Comparison of ENCODE assay signal across 10 cellular contexts in the genomic region with DNA sequence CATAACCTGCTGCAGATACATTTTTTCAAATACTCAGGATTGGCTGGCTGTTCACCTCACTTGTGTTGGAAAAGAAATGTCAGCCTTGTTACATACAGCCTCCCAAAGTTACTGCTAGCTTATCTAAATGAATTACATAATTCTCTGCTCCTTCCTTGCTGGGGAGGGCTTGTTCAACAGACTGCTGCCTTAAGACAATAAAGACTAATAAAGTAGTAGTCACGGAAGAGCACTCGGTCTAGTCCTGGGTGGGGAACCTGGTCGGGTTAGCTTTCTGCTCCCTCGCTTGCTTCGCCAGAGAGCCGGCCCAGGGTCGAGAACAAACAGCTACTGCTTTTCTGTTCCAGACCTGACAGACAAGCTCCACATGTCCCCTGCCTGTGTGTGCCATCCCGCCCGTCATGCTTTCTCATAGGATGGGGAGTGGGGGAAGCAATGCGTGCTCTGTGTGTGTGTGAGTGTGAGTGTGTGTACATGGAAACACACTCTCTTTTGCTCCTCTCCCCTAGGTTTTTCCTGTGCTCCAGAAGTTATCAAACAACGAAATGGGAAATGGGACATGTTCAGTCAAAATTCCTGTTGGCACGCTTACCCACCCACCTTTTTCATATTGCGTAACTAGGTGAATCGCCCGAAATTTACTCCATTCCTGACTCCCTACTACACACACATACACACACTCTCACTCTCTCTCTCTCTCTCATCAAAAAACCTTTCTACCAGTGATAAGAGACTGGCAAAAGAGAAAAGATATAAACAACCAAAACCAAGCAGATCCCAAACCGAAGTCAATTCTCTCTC. TPM values are rescaled to one million over a fixed set of nuclear protein-coding genes. Genes with fewer than 3 reads are reported as not detected.
DNase-seq lines count a peak whose midpoint lies in the region; ATAC-seq and TF ChIP-seq lines count a peak whose summit lies in the region.
"Had no signal": no experiment of that assay in that cellular context is flagged by ENCODE, and none has a peak within 500 bp of the region (broad histone marks: within the 10 kb centered on the region; RNA-seq: fewer than 3 reads in every experiment).

No MANE protein-coding gene starts in this region.

- no peak for TF ChIP-seq CTCF in kidney epithelial cell (IDR thresholded peaks at IDR 0.05; ENCODE audit: insufficient read depth, low read length, poor library complexity, severe bottlenecking)
- TF ChIP-seq CTCF in psoas muscle (IDR thresholded peaks at IDR 0.05): no peak

- ATAC-seq in psoas muscle: no peak
- no peak for ATAC-seq in HG02884 (IDR thresholded peaks at IDR 0.05; ENCODE audit: unreplicated experiment)
- no peak for ATAC-seq in GM19035 (IDR thresholded peaks at IDR 0.05; ENCODE audit: unreplicated experiment)
- ATAC-seq: activated CD4-positive, CD25-positive, alpha-beta regulatory T cell treated with anti-CD3 and anti-CD28 coated beads, Interleukin-2, amount 50 U/mL, for 24 hours had no signal

- H3K4me3 ChIP-seq in adipocyte (ENCODE audit: low read length): peak overlapping the region; percentile 83
- H3K4me3 ChIP-seq in kidney epithelial cell (ENCODE audit: low read depth, low read length): peak overlapping the region; percentile 64
- H3K4me3 ChIP-seq in psoas muscle: peak overlapping the region; percentile 72

- H3K27me3 ChIP-seq in adipocyte (replicated peaks; ENCODE audit: control insufficient read depth, insufficient read depth, low read length) (peaks cover 19% of the 10 kb centered on the region), kidney epithelial cell (ENCODE audit: control insufficient read depth, insufficient read depth, low read length) (peaks cover 8% of the 10 kb centered on the region), psoas muscle (ENCODE audit: insufficient read depth in 3 of 3, low read length in 2 of 3) (peaks cover 3 to 31% (median 5%) of the 10 kb centered on the region in 3 donors)

- no peak overlapping the region for H3K9ac ChIP-seq in adipocyte (ENCODE audit: low read length)

- H3K27ac ChIP-seq in psoas muscle: no peak overlapping the region

- DNase-seq in G401 (ENCODE audit: low spot score): peak; percentile 21
- no peak for DNase-seq in adipocyte (ENCODE audit: low read depth)
- no peak for DNase-seq in kidney epithelial cell (ENCODE audit: low read depth)
- no peak for DNase-seq in psoas muscle
- no peak for DNase-seq in NCI-H69 (lab: John Stamatoyannopoulos, UW)
- DNase-seq in DMS 273 (lab: John Stamatoyannopoulos, UW; ENCODE audit: unreplicated experiment): no peak
- DNase-seq: KBM-7 had no signal

- 33 to 38% (median 37%) methylated on average over 16 of the region's 16 CpGs for WGBS in psoas muscle, 3 donors

- in situ Hi-C loops in G401 (cut with HindIII; ENCODE audit: low sequenced_read_pairs): no loop called here

- H3K36me3 ChIP-seq in adipocyte (ENCODE audit: control insufficient read depth, insufficient read depth, low read length, severe bottlenecking) (no peaks in the 10 kb centered on the region), kidney epithelial cell (ENCODE audit: control insufficient read depth, insufficient read depth, low read length) (no peaks in the 10 kb centered on the region), psoas muscle (ENCODE audit: insufficient read depth in 1 of 2, low read depth in 1 of 2) (no peaks in the 10 kb centered on the region)

- H3K4me1 ChIP-seq in adipocyte (ENCODE audit: control insufficient read depth, insufficient read depth, low read length): peaks cover 15% of the 10 kb centered on the region
- peaks cover 5% of the 10 kb centered on the region for H3K4me1 ChIP-seq in psoas muscle

- intact Hi-C loops in psoas muscle (cut with DNase I): loop anchor here (5.0 to 10.0 kb wide), 4 partner anchors 224 to 834 kb away; no protein-coding TSS in a partner anchor

- H3K9me3 ChIP-seq in adipocyte (ENCODE audit: control insufficient read depth, low read length): no peaks in the 10 kb centered on the region
- no peaks in the 10 kb centered on the region for H3K9me3 ChIP-seq in psoas muscle

RNA-seq across cellular contexts. Expression of gene NPY1R, which starts 1.4 kb away (rescaled TPM):
- total RNA-seq in G401 (2014; rRNA removed; shearing (Covaris generic)): not detected in 2 replicates
- total RNA-seq in kidney epithelial cell: 1.7 and 2.7 TPM in 2 replicates
- 1 to 10 TPM in 1 of 4 donors, under 1 TPM in 3; 0.55 to 1.2 (median 0.71) TPM for total RNA-seq in psoas muscle
- under 1 TPM; 0.29 to 0.80 (median 0.51) TPM for polyA plus RNA-seq in psoas muscle

RNA-seq across cellular contexts. Expression of gene NPY5R, which starts 12.7 kb away (rescaled TPM):
- not detected in 2 replicates for total RNA-seq in G401 (2014; rRNA removed; shearing (Covaris generic))
- total RNA-seq in kidney epithelial cell (1.3 TPM in 1 of 2 replicates, not detected in the other), psoas muscle (under 1 TPM in 2 of 4 donors, not detected in 2; 0.11 to 0.19 TPM)
- under 1 TPM; 0.05 to 0.23 (median 0.13) TPM for polyA plus RNA-seq in psoas muscle
